Comparison of ENCODE assay signal across 17 cellular contexts in the genomic region with DNA sequence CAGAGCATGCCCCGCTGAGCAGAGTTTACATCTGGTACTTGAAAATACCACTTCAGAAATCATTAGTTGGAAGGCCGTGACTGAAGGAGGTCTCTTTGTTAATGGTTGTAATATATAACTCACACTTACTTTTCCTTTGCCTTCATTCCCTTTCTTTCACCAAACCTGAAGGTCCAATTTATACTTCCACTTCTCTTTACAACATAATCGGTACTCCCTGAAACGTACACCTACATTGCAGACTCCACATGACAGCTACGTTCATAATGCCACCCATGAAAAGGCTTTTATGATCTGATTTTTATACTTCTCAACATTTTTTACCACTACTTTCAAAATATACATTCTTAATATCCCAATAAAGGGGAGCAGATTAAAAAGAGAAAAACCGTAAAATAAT.
DNase-seq lines count a peak whose midpoint lies in the region; ATAC-seq lines count a peak whose summit lies in the region.
"Had no signal": no experiment of that assay in that cellular context is flagged by ENCODE, and none has a peak within 500 bp of the region (broad histone marks: within the 10 kb centered on the region; RNA-seq: fewer than 3 reads in every experiment).

No MANE protein-coding gene starts in this region.

- H3K4me1 Mint-ChIP-seq in naive thymus-derived CD8-positive, alpha-beta T cell = no peaks in the 10 kb centered on the region
- H3K4me1 Mint-ChIP-seq: CD4-positive, CD25-positive, alpha-beta regulatory T cell had no signal

- H3K4me3 Mint-ChIP-seq in naive thymus-derived CD8-positive, alpha-beta T cell = no peak overlapping the region
- H3K4me3 Mint-ChIP-seq: CD4-positive, CD25-positive, alpha-beta regulatory T cell had no signal

- H3K9me3 Mint-ChIP-seq in naive thymus-derived CD8-positive, alpha-beta T cell = peaks cover 0 to 12% (median 6%) of the 10 kb centered on the region in 9 donors

- peak; percentile 49 for DNase-seq in DMS153 (lab: John Stamatoyannopoulos, UW)
- peak; percentile 37 for DNase-seq in DMS153 treated with DMSO at 0.1 percent for 48 hours (lab: John Stamatoyannopoulos, UW; ENCODE audit: unreplicated experiment)
- DNase-seq in NCI-H1417 treated with DMSO at 0.1 percent for 48 hours (lab: John Stamatoyannopoulos, UW) = peak; percentile 80
- DNase-seq in NCI-H2227 treated with DMSO at 0.1 percent for 48 hours (lab: John Stamatoyannopoulos, UW) = peak; percentile 61
- DNase-seq in Kasumi-1 (lab: John Stamatoyannopoulos, UW) = no peak
- no peak for DNase-seq in substantia nigra (lab: John Stamatoyannopoulos, UW)
- DNase-seq in naive thymus-derived CD8-positive, alpha-beta T cell = no peak
- DNase-seq: CD4-positive, CD25-positive, alpha-beta regulatory T cell; COR-L47; KBM-7; NCI-H2081 treated with DMSO at 0.1 percent for 48 hours; NCI-H446 treated with DMSO at 0.1 percent for 48 hours; SIG-M5; SK-N-SH; T-helper 2 cell had no signal

- POLR2A ChIA-PET in naive thymus-derived CD8-positive, alpha-beta T cell (lab: Charles Lee) = no interaction called here

- H3K27ac Mint-ChIP-seq in naive thymus-derived CD8-positive, alpha-beta T cell = no peak overlapping the region
- H3K27ac Mint-ChIP-seq: CD4-positive, CD25-positive, alpha-beta regulatory T cell had no signal

- no peak for ATAC-seq in naive thymus-derived CD8-positive, alpha-beta T cell
- ATAC-seq: HCT116, Panc1 had no signal

- no peak overlapping the region for H3K27ac ChIP-seq in substantia nigra (ENCODE audit: low read depth, low read length, poor library complexity, severe bottlenecking)

- H3K36me3 Mint-ChIP-seq in naive thymus-derived CD8-positive, alpha-beta T cell = peaks cover 0 to 9% (median 3%) of the 10 kb centered on the region in 3 donors
- H3K36me3 Mint-ChIP-seq: CD4-positive, CD25-positive, alpha-beta regulatory T cell had no signal

- peaks cover 0 to 3% (median 0%) of the 10 kb centered on the region in 5 donors for H3K27me3 Mint-ChIP-seq in naive thymus-derived CD8-positive, alpha-beta T cell

Comparison
In these comparisons a context has a peak if more than half of its experiments do, and no peak if none do; other contexts are left out.
1. DNase-seq: peak in DMS153 (single experiment), DMS153 treated with DMSO at 0.1 percent for 48 hours (single experiment), NCI-H1417 treated with DMSO at 0.1 percent for 48 hours (single experiment) and NCI-H2227 treated with DMSO at 0.1 percent for 48 hours (single experiment); none in Kasumi-1 (0 of 2), substantia nigra (0 of 49) and naive thymus-derived CD8-positive, alpha-beta T cell (0 of 10).